Comparison of ENCODE assay signal across 8 cellular contexts in genomic region chr16:30957456-30958163, GRCh38. TPM values are rescaled to one million over a fixed set of nuclear protein-coding genes. Genes with fewer than 3 reads are reported as not detected.
DNase-seq lines count a peak whose midpoint lies in the region; ATAC-seq and TF ChIP-seq lines count a peak whose summit lies in the region.

Gene SETD1A, plus strand, starts transcription at chr16:30957754. Its CDS starts 978 bp downstream, at chr16:30958732.

- H3K27me3 ChIP-seq in KMS-11 (ENCODE audit: insufficient read depth, low read depth): no peaks in the 10 kb centered on the region
- H3K27me3 ChIP-seq in Panc1 (ENCODE audit: control insufficient read depth, insufficient read depth, low read length): no peaks in the 10 kb centered on the region
- no peaks in the 10 kb centered on the region for H3K27me3 ChIP-seq in esophagus (ENCODE audit: control insufficient read depth in 1 of 2, insufficient read depth in 2 of 2, low read length in 2 of 2)
- no peaks in the 10 kb centered on the region for H3K27me3 ChIP-seq in muscle layer of colon (ENCODE audit: control insufficient read depth in 1 of 2, insufficient read depth in 2 of 2, low read length in 2 of 2)

- intact Hi-C loops in Panc1 (cut with micrococcal nuclease; ENCODE audit: unreplicated experiment): no loop called here

- peak within 1 kb of the TSS; percentile 91 for H3K4me2 ChIP-seq in KMS-11

- peak within 1 kb of the TSS; percentile 95 for H3K4me3 Mint-ChIP-seq in activated T-cell treated with anti-CD3 and anti-CD28 coated beads, Interleukin-2, amount 50 U/mL, for 4 hours

- H3K36me3 ChIP-seq in KMS-11 (ENCODE audit: insufficient read depth) (peaks cover 14% of the 10 kb centered on the region; the same call in 1 of the 2 replicates), Panc1 (ENCODE audit: control insufficient read depth, insufficient read depth, low read length) (peaks cover 20% of the 10 kb centered on the region), esophagus (ENCODE audit: control insufficient read depth in 2 of 2, insufficient read depth in 2 of 2, low read length in 1 of 2) (peaks cover 6 to 12% of the 10 kb centered on the region in 2 donors), muscle layer of colon (ENCODE audit: insufficient read depth, low read length) (peaks cover 37% of the 10 kb centered on the region)

- H3K27ac ChIP-seq in KMS-11 (peak within 1 kb of the TSS; percentile 89), Panc1 (ENCODE audit: low read length) (peak within 1 kb of the TSS; percentile 95), esophagus (ENCODE audit: low read depth in 2 of 2, low read length in 1 of 2) (peak within 1 kb of the TSS; percentile 96 to 98), muscle layer of colon (ENCODE audit: low read depth, low read length) (peak within 1 kb of the TSS; percentile 98)

- H3K36me3 Mint-ChIP-seq in activated T-cell treated with anti-CD3 and anti-CD28 coated beads, Interleukin-2, amount 50 U/mL, for 4 hours (ENCODE audit: insufficient read depth): peaks cover 23% of the 10 kb centered on the region

- H3K4me1 ChIP-seq in KMS-11 (ENCODE audit: low read depth, poor library complexity, severe bottlenecking) (peaks cover 32% of the 10 kb centered on the region), Panc1 (ENCODE audit: control insufficient read depth, insufficient read depth, low read length) (peaks cover 27% of the 10 kb centered on the region), esophagus (ENCODE audit: control insufficient read depth in 2 of 2, insufficient read depth in 2 of 2, low read length in 1 of 2) (peaks cover 9 to 15% of the 10 kb centered on the region in 2 donors), muscle layer of colon (ENCODE audit: insufficient read depth, low read length) (peaks cover 29% of the 10 kb centered on the region)

- no peaks in the 10 kb centered on the region for H4K20me1 ChIP-seq in KMS-11 (ENCODE audit: insufficient read depth)

- peaks cover 19% of the 10 kb centered on the region for H3K79me2 ChIP-seq in KMS-11 (ENCODE audit: insufficient read depth, low read depth)

- H3K4me1 Mint-ChIP-seq in activated T-cell treated with anti-CD3 and anti-CD28 coated beads, Interleukin-2, amount 50 U/mL, for 4 hours (ENCODE audit: low read depth): peaks cover 27% of the 10 kb centered on the region

- peak; percentile 67 for ATAC-seq in GM21786 (IDR thresholded peaks at IDR 0.05; ENCODE audit: unreplicated experiment)
- peak; percentile 90 for ATAC-seq in Panc1
- peak; percentile 86 to 88 for ATAC-seq in activated T-cell treated with anti-CD3 and anti-CD28 coated beads, Interleukin-2, amount 50 U/mL, for 4 hours

- no peaks in the 10 kb centered on the region for H3K27me3 Mint-ChIP-seq in activated T-cell treated with anti-CD3 and anti-CD28 coated beads, Interleukin-2, amount 50 U/mL, for 4 hours (ENCODE audit: low read depth)

- WGBS in esophagus, 2 donors: 0 to 1% methylated on average over 48 to 85 of the region's 85 CpGs

- in situ Hi-C loops in Panc1 (cut with HindIII; ENCODE audit: low pct_unique_long_range_greater_than_20kb, low sequenced_read_pairs): no loop called here

- peak; percentile 79 for DNase-seq in DMS53 treated with DMSO at 0.1 percent for 48 hours (lab: John Stamatoyannopoulos, UW; ENCODE audit: unreplicated experiment)
- DNase-seq in Panc1 (ENCODE audit: low read depth, low spot score): no peak
- peak; percentile 96 for DNase-seq in activated T-cell treated with anti-CD3 and anti-CD28 coated beads, Interleukin-2, amount 50 U/mL, for 4 hours
- DNase-seq in stimulated activated CD8-positive, alpha-beta memory T cell treated with anti-CD3 and anti-CD28 coated beads, Interleukin-4, amount 100 ng/mL, for 48 hours: peak; percentile 99

- H3K4me3 ChIP-seq in KMS-11 (IDR thresholded peaks at IDR 0.05; ENCODE audit: insufficient read depth, low read depth, low read length) (peak within 1 kb of the TSS; percentile 67), Panc1 (ENCODE audit: low read depth in 2 of 2, low read length in 2 of 2) (peak within 1 kb of the TSS; percentile 80 to 97), esophagus (ENCODE audit: low read depth in 1 of 2, low read length in 2 of 2) (peak within 1 kb of the TSS; percentile 90), muscle layer of colon (ENCODE audit: low read depth in 1 of 2, low read length in 2 of 2) (peak within 1 kb of the TSS; percentile 82 to 95)

- CTCF ChIA-PET in Panc1 (lab: Charles Lee): no interaction called here

- peak within 1 kb of the TSS; percentile 99 for H2AFZ ChIP-seq in KMS-11 (ENCODE audit: low read depth)

- no peaks in the 10 kb centered on the region for H3K9me3 Mint-ChIP-seq in activated T-cell treated with anti-CD3 and anti-CD28 coated beads, Interleukin-2, amount 50 U/mL, for 4 hours

- H3K9ac ChIP-seq in KMS-11 (peak within 1 kb of the TSS; percentile 90), muscle layer of colon (ENCODE audit: low read length) (peak within 1 kb of the TSS; percentile 75)

- no TSS peak for BruUV-seq in Panc1 (replicated peaks; lab: Mats Ljungman, UMichigan)

- POLR2A ChIA-PET in Panc1 (lab: Charles Lee): no interaction called here

- TF ChIP-seq CTCF in KMS-11 (conservative IDR thresholded peaks at IDR 0.05; ENCODE audit: low read depth, low read length) (no peak; the same call in 1 of the 2 replicates), Panc1 (IDR thresholded peaks at IDR 0.05) (no peak)

- H3K9me3 ChIP-seq in Panc1 (ENCODE audit: control insufficient read depth, insufficient read depth, low read depth, low read length) (no peaks in the 10 kb centered on the region), esophagus (ENCODE audit: control insufficient read depth in 2 of 2, insufficient read depth in 1 of 2, low read depth in 1 of 2, low read length in 1 of 2) (no peaks in the 10 kb centered on the region), muscle layer of colon (ENCODE audit: low read length) (no peaks in the 10 kb centered on the region)

RNA-seq across cellular contexts. Expression of gene SETD1A, which starts in this region (rescaled TPM):
- 38.7 TPM for total RNA-seq in Panc1 (2021; ENCODE audit: unreplicated experiment)
- 41.5 TPM for polyA plus RNA-seq in Panc1 (2012; ENCODE audit: insufficient read length)
- total RNA-seq in activated T-cell treated with anti-CD3 and anti-CD28 coated beads, Interleukin-2, amount 50 U/mL, for 4 hours: 10 to 100 TPM; 39.3 to 49.0 (median 40.5) TPM
- polyA plus RNA-seq in esophagus: 1 to 10 TPM; 6.8 to 9.6 TPM
